In genomic region chr19:24033308-24033961, GRCh38 we compare ENCODE assay signal across 9 cellular contexts. TPM values are rescaled to one million over a fixed set of nuclear protein-coding genes. Genes with fewer than 3 reads are reported as not detected.
A peak's percentile ranks its signal among the peaks of the same experiment; 100 is the strongest.
DNase-seq lines count a peak whose midpoint lies in the region; ATAC-seq lines count a peak whose summit lies in the region.
"Had no signal": no experiment of that assay in that cellular context is flagged by ENCODE, and none has a peak within 500 bp of the region (broad histone marks: within the 10 kb centered on the region; RNA-seq: fewer than 3 reads in every experiment).

No MANE protein-coding gene starts in this region.

- DNase-seq in AG08395 (ENCODE audit: low spot score) (peak; percentile 98), NCI-H345 (lab: John Stamatoyannopoulos, UW) (peak; percentile 92), left colon (peak; percentile 87 to 93)
- peak; percentile 71 to 72 for DNase-seq in activated CD4-positive, alpha-beta T cell treated with anti-CD3 and anti-CD28 coated beads for 4 hours
- peak; percentile 60 to 67 for DNase-seq in stimulated activated CD4-positive, alpha-beta T cell treated with anti-CD3 and anti-CD28 coated beads, Interleukin-1b, Interleukin-23, amount 100 ng/mL, for 4 hours (ENCODE audit: low read depth in 2 of 2)

- H3K27ac ChIP-seq in cingulate gyrus (ENCODE audit: low read depth, low read length) = peak overlapping the region; percentile 95
- H3K27ac ChIP-seq: KMS-11 had no signal

- ATAC-seq in GM18907 (IDR thresholded peaks at IDR 0.05; ENCODE audit: unreplicated experiment) (peak; percentile 95), HG03139 (IDR thresholded peaks at IDR 0.05; ENCODE audit: unreplicated experiment) (peak; percentile 94), left colon (peak; percentile 95)

- intact Hi-C loops in left colon (cut with DNase I, micrococcal nuclease) = no loop called here

RNA-seq across cellular contexts. Expression of gene ZNF254, which starts 53.6 kb away (rescaled TPM):
- 10 to 100 TPM; 13.3 to 18.3 TPM for total RNA-seq in left colon

Comparison
In these comparisons a context has a peak if more than half of its experiments do, and no peak if none do; other contexts are left out.
1. Peak in every context shown above with its lines: DNase-seq, ATAC-seq and H3K27ac ChIP-seq.